ENCODE assay signal across 8 cellular contexts in genomic region chr2:230913406-230913805, GRCh38. TPM values are rescaled to one million over a fixed set of nuclear protein-coding genes. Genes with fewer than 3 reads are reported as not detected.
DNase-seq lines count a peak whose midpoint lies in the region; ATAC-seq, FAIRE-seq and TF ChIP-seq lines count a peak whose summit lies in the region.

No MANE protein-coding gene starts in this region.

- CTCF ChIA-PET in A549 (lab: Yijun Ruan, JAX), result interaction anchor here (3.0 to 5.2 kb wide), 2 partner anchors 11 to 74 kb away, joined by 12 to 20 read pairs; no protein-coding TSS in a partner anchor

- H3K4me3 Mint-ChIP-seq in stimulated activated effector memory CD8-positive, alpha-beta T cell treated with anti-CD3 and anti-CD28 coated beads, Interleukin-12 subunit alpha, Interleukin-12 subunit beta, amount 100 ng/mL, for 72 hours, result no peak overlapping the region
- H3K4me3 Mint-ChIP-seq in activated T-cell treated with anti-CD3 and anti-CD28 coated beads, Interleukin-2, amount 50 U/mL, for 24 hours, result no peak overlapping the region

- H3K36me3 Mint-ChIP-seq in stimulated activated effector memory CD8-positive, alpha-beta T cell treated with anti-CD3 and anti-CD28 coated beads, Interleukin-12 subunit alpha, Interleukin-12 subunit beta, amount 100 ng/mL, for 72 hours, result peaks cover 4% of the 10 kb centered on the region
- H3K36me3 Mint-ChIP-seq in activated T-cell treated with anti-CD3 and anti-CD28 coated beads, Interleukin-2, amount 50 U/mL, for 24 hours (ENCODE audit: low read depth), result peaks cover 15% of the 10 kb centered on the region

- TF ChIP-seq POLR2A in A549 (IDR thresholded peaks at IDR 0.05; ENCODE audit: low read length), result no peak
- TF ChIP-seq POLR2A in Peyer's patch (IDR thresholded peaks at IDR 0.05), result no peak

- TF ChIP-seq CTCF in A549 (IDR thresholded peaks at IDR 0.05), result no peak; the same call in 2 of the 3 replicates
- peak; percentile 58 for TF ChIP-seq CTCF in GM12864 (IDR thresholded peaks at IDR 0.05; ENCODE audit: low read depth, low read length, missing control alignments)
- TF ChIP-seq CTCF in Peyer's patch (IDR thresholded peaks at IDR 0.05), result peak; percentile 31 to 88 (median 72)
- TF ChIP-seq CTCF in fibroblast of pulmonary artery (IDR thresholded peaks at IDR 0.05; ENCODE audit: low read length, missing control alignments), result peak; percentile 47

- H3K4me1 ChIP-seq in A549 (peaks cover 7% of the 10 kb centered on the region), Peyer's patch (no peaks in the 10 kb centered on the region)

- H3K27ac Mint-ChIP-seq in stimulated activated effector memory CD8-positive, alpha-beta T cell treated with anti-CD3 and anti-CD28 coated beads, Interleukin-12 subunit alpha, Interleukin-12 subunit beta, amount 100 ng/mL, for 72 hours, result no peak overlapping the region
- no peak overlapping the region for H3K27ac Mint-ChIP-seq in activated T-cell treated with anti-CD3 and anti-CD28 coated beads, Interleukin-2, amount 50 U/mL, for 24 hours

- FAIRE-seq in A549 (lab: Jason Lieb, UNC), result no peak

- H3K4me2 ChIP-seq in A549, result no peak overlapping the region

- peak in 1 of 2 experiments; percentile 16; a peak in 1 of 5 replicates for TF ChIP-seq RAD21 in A549 (conservative IDR thresholded peaks at IDR 0.05 in 1 of 2, IDR thresholded peaks at IDR 0.05 in 1 of 2)

- H3K4me1 Mint-ChIP-seq in stimulated activated effector memory CD8-positive, alpha-beta T cell treated with anti-CD3 and anti-CD28 coated beads, Interleukin-12 subunit alpha, Interleukin-12 subunit beta, amount 100 ng/mL, for 72 hours, result peaks cover 49% of the 10 kb centered on the region
- peaks cover 73% of the 10 kb centered on the region for H3K4me1 Mint-ChIP-seq in activated T-cell treated with anti-CD3 and anti-CD28 coated beads, Interleukin-2, amount 50 U/mL, for 24 hours (ENCODE audit: low read depth)

- DNase-seq in A549 (ENCODE audit: low read depth in 1 of 2, low spot score in 1 of 2) (peak; percentile 30 to 46), GM12864 (ENCODE audit: low read depth) (no peak), Peyer's patch (peak; percentile 54 to 83 (median 59)), fibroblast of pulmonary artery (ENCODE audit: low read depth) (peak; percentile 33), NCI-H2029 treated with DMSO at 0.1 percent for 48 hours (lab: John Stamatoyannopoulos, UW) (no peak), CD1c-positive myeloid dendritic cell (ENCODE audit: extremely low spot score) (no peak)
- DNase-seq in stimulated activated effector memory CD8-positive, alpha-beta T cell treated with anti-CD3 and anti-CD28 coated beads, Interleukin-12 subunit alpha, Interleukin-12 subunit beta, amount 100 ng/mL, for 72 hours (ENCODE audit: low spot score in 2 of 2), result no peak
- no peak for DNase-seq in activated T-cell treated with anti-CD3 and anti-CD28 coated beads, Interleukin-2, amount 50 U/mL, for 24 hours

- H3K4me3 ChIP-seq in A549, result no peak overlapping the region
- H3K4me3 ChIP-seq in GM12864 (ENCODE audit: low read depth, low read length), result no peak overlapping the region
- no peak overlapping the region for H3K4me3 ChIP-seq in Peyer's patch
- no peak overlapping the region for H3K4me3 ChIP-seq in fibroblast of pulmonary artery (replicated peaks; ENCODE audit: low read depth, low read length)

- H3K27ac ChIP-seq in A549, result no peak overlapping the region
- no peak overlapping the region for H3K27ac ChIP-seq in Peyer's patch

- ATAC-seq in A549, result peak in 1 of 2 experiments; percentile 70; a peak in 3 of 6 replicates
- ATAC-seq in stimulated activated effector memory CD8-positive, alpha-beta T cell treated with anti-CD3 and anti-CD28 coated beads, Interleukin-12 subunit alpha, Interleukin-12 subunit beta, amount 100 ng/mL, for 72 hours, result peak; percentile 35

- no peaks in the 10 kb centered on the region for H3K9me3 Mint-ChIP-seq in stimulated activated effector memory CD8-positive, alpha-beta T cell treated with anti-CD3 and anti-CD28 coated beads, Interleukin-12 subunit alpha, Interleukin-12 subunit beta, amount 100 ng/mL, for 72 hours
- H3K9me3 Mint-ChIP-seq in activated T-cell treated with anti-CD3 and anti-CD28 coated beads, Interleukin-2, amount 50 U/mL, for 24 hours, result no peaks in the 10 kb centered on the region

- POLR2A ChIA-PET in A549 (lab: Yijun Ruan, JAX), result no interaction called here

- TF ChIP-seq EP300 in A549 (IDR thresholded peaks at IDR 0.05), result no peak

- H3K36me3 ChIP-seq in Peyer's patch, result no peaks in the 10 kb centered on the region

- 93% methylated on average over 2 of the region's 2 CpGs for WGBS in A549 (ENCODE audit: missing lambda C conversion rate)

- H3K27me3 ChIP-seq in Peyer's patch, result no peaks in the 10 kb centered on the region

- H3K9me3 ChIP-seq in A549 (no peaks in the 10 kb centered on the region), Peyer's patch (no peaks in the 10 kb centered on the region)

- peaks cover 15% of the 10 kb centered on the region for H3K27me3 Mint-ChIP-seq in activated T-cell treated with anti-CD3 and anti-CD28 coated beads, Interleukin-2, amount 50 U/mL, for 24 hours

TF ChIP-seq in A549, 52 proteins besides CTCF, POLR2A, EP300 and RAD21 (continues in another document):
- no peak for TF ChIP-seq ZNF302 (CRISPR knock-in tag; IDR thresholded peaks at IDR 0.05)
- TF ChIP-seq HEYL (CRISPR knock-in tag; IDR thresholded peaks at IDR 0.05), result no peak
- no peak for TF ChIP-seq FOSB (CRISPR knock-in tag; IDR thresholded peaks at IDR 0.05)
- no peak for TF ChIP-seq FOSL2 (IDR thresholded peaks at IDR 0.05)
- TF ChIP-seq FOSL2 (CRISPR knock-in tag; IDR thresholded peaks at IDR 0.05), result no peak
- TF ChIP-seq KDM1A (IDR thresholded peaks at IDR 0.05; ENCODE audit: low read depth), result no peak
- TF ChIP-seq MAX (IDR thresholded peaks at IDR 0.05), result no peak
- no peak for TF ChIP-seq NPAS2 (CRISPR knock-in tag; IDR thresholded peaks at IDR 0.05; ENCODE audit: borderline replicate concordance)
- TF ChIP-seq FOXS1 (CRISPR knock-in tag; IDR thresholded peaks at IDR 0.05), result no peak
- TF ChIP-seq NFE2L2 (conservative IDR thresholded peaks at IDR 0.05; ENCODE audit: low read length), result no peak
- TF ChIP-seq RCOR1 (IDR thresholded peaks at IDR 0.05; ENCODE audit: low read depth, low read length), result no peak
- no peak for TF ChIP-seq JUNB (IDR thresholded peaks at IDR 0.05)
- no peak for TF ChIP-seq CBX8 (IDR thresholded peaks at IDR 0.05)
- TF ChIP-seq HES2 (IDR thresholded peaks at IDR 0.05), result no peak
- no peak for TF ChIP-seq POLR2AphosphoS2 (conservative IDR thresholded peaks at IDR 0.05; ENCODE audit: low read length)
- TF ChIP-seq RARB (CRISPR knock-in tag; IDR thresholded peaks at IDR 0.05), result no peak
- TF ChIP-seq CHD2 (IDR thresholded peaks at IDR 0.05; ENCODE audit: low read length, partially characterized antibody), result no peak
- no peak for TF ChIP-seq ZFP36 (IDR thresholded peaks at IDR 0.05; ENCODE audit: borderline replicate concordance, partially characterized antibody)
- TF ChIP-seq E2F6 (IDR thresholded peaks at IDR 0.05; ENCODE audit: borderline replicate concordance, low read depth), result no peak

RNA-seq across cellular contexts. Expression of gene GPR55, which starts 11.6 kb away (rescaled TPM):
- polyA plus RNA-seq in A549 (2011; rRNA removed) (not detected in 2 replicates), A549 (2017; fragmentation: RNase III; extraction: RNeasy Plus Mini Kit Qiagen cat#74134 plus additional on column Dnase treatment) (not detected in 3 replicates)
- polyA plus RNA-seq in A549 (2012; cell fraction: cytosol; rRNA removed), result not detected in 2 replicates
- polyA plus RNA-seq in A549 (2012; cell fraction: nucleus; rRNA removed), result not detected in 2 replicates
- not detected in 2 replicates for polyA minus RNA-seq in A549 (2011; rRNA and poly(A)+ RNA removed)
- 1 to 10 TPM; 1.0 to 4.7 (median 3.2) TPM for total RNA-seq in Peyer's patch

RNA-seq across cellular contexts. Expression of gene ITM2C, which starts 48.7 kb away (rescaled TPM):
- polyA plus RNA-seq in A549 (2011; rRNA removed), result 88.1 and 123 TPM in 2 replicates
- polyA plus RNA-seq in A549 (2012; cell fraction: cytosol; rRNA removed), result 86.8 and 109 TPM in 2 replicates
- polyA plus RNA-seq in A549 (2012; cell fraction: nucleus; rRNA removed), result 138 and 145 TPM in 2 replicates
- polyA plus RNA-seq in A549 (2017; fragmentation: RNase III; extraction: RNeasy Plus Mini Kit Qiagen cat#74134 plus additional on column Dnase treatment), result 63.3 to 105 TPM (median 84.0 TPM) in 3 replicates
- polyA minus RNA-seq in A549 (2011; rRNA and poly(A)+ RNA removed), result 120 and 150 TPM in 2 replicates
- 100 to 1,000 TPM in 3 of 4 donors, 10 to 100 TPM in 1; 69.3 to 710 (median 610) TPM for total RNA-seq in Peyer's patch

Comparison
In these comparisons a context has a peak if more than half of its experiments do, and no peak if none do; other contexts are left out.
1. DNase-seq: peak in A549 (2 of 2), Peyer's patch (3 of 3) and fibroblast of pulmonary artery (single experiment); none in GM12864 (single experiment), stimulated activated effector memory CD8-positive, alpha-beta T cell treated with anti-CD3 and anti-CD28 coated beads, Interleukin-12 subunit alpha, Interleukin-12 subunit beta, amount 100 ng/mL, for 72 hours (0 of 2), NCI-H2029 treated with DMSO at 0.1 percent for 48 hours (single experiment), CD1c-positive myeloid dendritic cell (single experiment) and activated T-cell treated with anti-CD3 and anti-CD28 coated beads, Interleukin-2, amount 50 U/mL, for 24 hours (single experiment).